ENCODE assay signal across 14 cellular contexts in genomic region chr12:115204957-115205754, GRCh38.
DNase-seq lines count a peak whose midpoint lies in the region; ATAC-seq and TF ChIP-seq lines count a peak whose summit lies in the region.
"Had no signal": no experiment of that assay in that cellular context is flagged by ENCODE, and none has a peak within 500 bp of the region (broad histone marks: within the 10 kb centered on the region; RNA-seq: fewer than 3 reads in every experiment).

No MANE protein-coding gene starts in this region.

- no peaks in the 10 kb centered on the region for H3K9me3 Mint-ChIP-seq in mesothelial cell of epicardium
- H3K9me3 Mint-ChIP-seq: activated T-cell treated with anti-CD3 and anti-CD28 coated beads, Interleukin-2, amount 50 U/mL, for 24 hours had no signal

- no peaks in the 10 kb centered on the region for H3K36me3 Mint-ChIP-seq in mesothelial cell of epicardium

- TF ChIP-seq CTCF in choroid plexus epithelial cell (conservative IDR thresholded peaks at IDR 0.05; ENCODE audit: low read depth, low read length) (no peak), mesothelial cell of epicardium (IDR thresholded peaks at IDR 0.05; ENCODE audit: unreplicated experiment) (no peak)

- H3K27me3 Mint-ChIP-seq in mesothelial cell of epicardium (ENCODE audit: low read depth) = no peaks in the 10 kb centered on the region
- H3K27me3 Mint-ChIP-seq: activated CD4-positive, alpha-beta T cell treated with anti-CD3 and anti-CD28 coated beads for 36 hours; activated T-cell treated with anti-CD3 and anti-CD28 coated beads, Interleukin-2, amount 50 U/mL, for 24 hours had no signal

- peak overlapping the region; percentile 72 for H3K27ac Mint-ChIP-seq in mesothelial cell of epicardium
- H3K27ac Mint-ChIP-seq: activated CD4-positive, alpha-beta T cell treated with anti-CD3 and anti-CD28 coated beads for 36 hours; activated T-cell treated with anti-CD3 and anti-CD28 coated beads, Interleukin-2, amount 50 U/mL, for 24 hours had no signal

- DNase-seq in ELR (ENCODE audit: low read depth) (peak; percentile 58), OCI-M1 (lab: John Stamatoyannopoulos, UW) (peak; percentile 62), choroid plexus epithelial cell (ENCODE audit: low read depth) (peak; percentile 62), mesothelial cell of epicardium (ENCODE audit: low spot score in 2 of 2, unreplicated experiment in 2 of 2) (no peak), NCI-H524 (lab: John Stamatoyannopoulos, UW) (no peak), NCI-H446 treated with DMSO at 0.1 percent for 48 hours (lab: John Stamatoyannopoulos, UW) (no peak)
- DNase-seq: activated CD4-positive, alpha-beta T cell treated with anti-CD3 and anti-CD28 coated beads for 36 hours; activated T-cell treated with anti-CD3 and anti-CD28 coated beads, Interleukin-2, amount 50 U/mL, for 24 hours; kidney; NCI-H1048; psoas muscle; upper lobe of left lung had no signal

- no peak overlapping the region for H3K4me3 Mint-ChIP-seq in mesothelial cell of epicardium
- H3K4me3 Mint-ChIP-seq: activated CD4-positive, alpha-beta T cell treated with anti-CD3 and anti-CD28 coated beads for 36 hours; activated T-cell treated with anti-CD3 and anti-CD28 coated beads, Interleukin-2, amount 50 U/mL, for 24 hours had no signal

- peaks cover 63% of the 10 kb centered on the region for H3K4me1 Mint-ChIP-seq in mesothelial cell of epicardium
- H3K4me1 Mint-ChIP-seq: activated CD4-positive, alpha-beta T cell treated with anti-CD3 and anti-CD28 coated beads for 36 hours had no signal

- no peak overlapping the region for H3K4me3 ChIP-seq in choroid plexus epithelial cell (ENCODE audit: low read depth, low read length)
- H3K4me3 ChIP-seq: psoas muscle, upper lobe of left lung had no signal

- no peak for ATAC-seq in HG03469 (IDR thresholded peaks at IDR 0.05; ENCODE audit: unreplicated experiment)
- ATAC-seq in GM21825 (IDR thresholded peaks at IDR 0.05; ENCODE audit: unreplicated experiment) = no peak
- ATAC-seq: activated CD4-positive, alpha-beta T cell treated with anti-CD3 and anti-CD28 coated beads for 36 hours had no signal

Comparison
In these comparisons a context has a peak if more than half of its experiments do, and no peak if none do; other contexts are left out.
1. DNase-seq: peak in ELR (single experiment), OCI-M1 (single experiment) and choroid plexus epithelial cell (single experiment); none in mesothelial cell of epicardium (0 of 2), NCI-H524 (0 of 2) and NCI-H446 treated with DMSO at 0.1 percent for 48 hours (single experiment).